In genomic region chr14:93857081-93857480, GRCh38 we compare ENCODE assay signal across 15 cellular contexts.
"Had no signal": no experiment of that assay in that cellular context is flagged by ENCODE, and none has a peak within 500 bp of the region (broad histone marks: within the 10 kb centered on the region; RNA-seq: fewer than 3 reads in every experiment).

No MANE protein-coding gene starts in this region.

- FAIRE-seq: endometrium had no signal

- H3K27me3 ChIP-seq: brain microvascular endothelial cell, esophagus muscularis mucosa, neutrophil, transverse colon had no signal

- H3K9me3 ChIP-seq: esophagus muscularis mucosa, neutrophil, spleen, transverse colon had no signal

- H3K4me1 ChIP-seq: spleen had no signal

- DNase-seq: activated gamma-delta T cell treated with Interleukin-2 at 50 U/mL for 16 hours; activated naive CD8-positive, alpha-beta T cell treated with anti-CD3 and anti-CD28 coated beads for 36 hours; activated T-cell treated with anti-CD3 and anti-CD28 coated beads, Interleukin-2, amount 50 U/mL, for 4 hours; brain microvascular endothelial cell; foreskin fibroblast; left colon; mammary epithelial cell; naive thymus-derived CD8-positive, alpha-beta T cell; spleen; stimulated activated CD4-positive, alpha-beta T cell treated with anti-CD3 and anti-CD28 coated beads, Interleukin-1b, Interleukin-23, amount 100 ng/mL, for 48 hours; transverse colon had no signal

- H3K27ac ChIP-seq: brain microvascular endothelial cell, esophagus muscularis mucosa, neutrophil, spleen had no signal

- ATAC-seq: activated T-cell treated with anti-CD3 and anti-CD28 coated beads, Interleukin-2, amount 50 U/mL, for 4 hours; left colon; naive thymus-derived CD8-positive, alpha-beta T cell; stimulated activated memory B cell treated with anti-CD40 and anti-IgM and Interleukin-4, amounts not matched to agents 10 μg/mL and 1 μg/mL and 100 μg/mL, for 72 hours had no signal

- H3K36me3 ChIP-seq: brain microvascular endothelial cell, esophagus muscularis mucosa, neutrophil, spleen, transverse colon had no signal

- H3K4me3 ChIP-seq: esophagus muscularis mucosa, spleen, transverse colon had no signal
